In genomic region chr17:27504188-27504995, GRCh38 we compare ENCODE assay signal across 14 cellular contexts. TPM values are rescaled to one million over a fixed set of nuclear protein-coding genes. Genes with fewer than 3 reads are reported as not detected.
DNase-seq lines count a peak whose midpoint lies in the region; ATAC-seq, FAIRE-seq and TF ChIP-seq lines count a peak whose summit lies in the region.
"Had no signal": no experiment of that assay in that cellular context is flagged by ENCODE, and none has a peak within 500 bp of the region (broad histone marks: within the 10 kb centered on the region; RNA-seq: fewer than 3 reads in every experiment).

No MANE protein-coding gene starts in this region.

- no peak overlapping the region; the same call in 1 of the 2 replicates for H2BK20ac ChIP-seq in H1 (ENCODE audit: low read length)

- H2BK12ac ChIP-seq in H1 (ENCODE audit: low read depth, low read length): peak overlapping the region; percentile 76; the same call in 1 of the 2 replicates

- no peak overlapping the region for H3K4me2 ChIP-seq in H1 (ENCODE audit: insufficient read depth in 1 of 2, low read depth in 2 of 2, low read length in 2 of 2)
- H3K4me2 ChIP-seq: KMS-11 had no signal

- 91% methylated on average over 13 of the region's 15 CpGs; no CpG with 5 or more reads in 1 of the 2 experiments for WGBS in H1 (ENCODE audit: extremely low coverage in 1 of 2, insufficient coverage in 1 of 2, insufficient read length in 1 of 2, insufficient replicate concordance in 2 of 2, low coverage in 1 of 2, low lambda C conversion rate in 2 of 2, missing lambda C conversion rate in 1 of 2), 2 experiments

- no peak overlapping the region for H3K27ac ChIP-seq in H1 (ENCODE audit: low read depth, low read length)
- H3K27ac ChIP-seq: adrenal gland, GM23248, KMS-11, right atrium auricular region had no signal

- no peak for TF ChIP-seq CTCF in H1 (IDR thresholded peaks at IDR 0.05; ENCODE audit: control extremely low read depth in 1 of 3, insufficient read depth in 1 of 3, low read depth in 1 of 3, low read length in 3 of 3)

- no peak overlapping the region for H2AFZ ChIP-seq in H1 (ENCODE audit: low read length)
- H2AFZ ChIP-seq: GM23248 had no signal

- H3K79me1 ChIP-seq in H1 (ENCODE audit: low read depth, low read length): peaks cover 18% of the 10 kb centered on the region; the same call in 1 of the 2 replicates

- peaks cover 11 to 26% (median 22%) of the 10 kb centered on the region in 4 experiments; a peak in 6 of 7 replicates for H3K4me1 ChIP-seq in H1 (replicated peaks in 1 of 4; ENCODE audit: control insufficient read depth in 3 of 4, insufficient read depth in 4 of 4, low read length in 3 of 4)

- H3K4me3 ChIP-seq in H1 (ENCODE audit: extremely low read depth in 1 of 4, insufficient read depth in 2 of 4, low read depth in 3 of 4, low read length in 4 of 4): no peak overlapping the region
- H3K4me3 ChIP-seq: adrenal gland, GM23248, right atrium auricular region had no signal

- H4K8ac ChIP-seq in H1 (ENCODE audit: extremely low read depth, insufficient read depth, low read length): no peak overlapping the region

- H2BK15ac ChIP-seq in H1 (ENCODE audit: low read length): no peak overlapping the region

- H2BK5ac ChIP-seq in H1 (ENCODE audit: low read depth, low read length): no peak overlapping the region

- no peak overlapping the region for H2BK120ac ChIP-seq in H1 (replicated peaks; ENCODE audit: low read depth, low read length)

- no peak for FAIRE-seq in H1 (lab: Jason Lieb, UNC)

- no peaks in the 10 kb centered on the region; the same call in 1 of the 2 replicates for H3K23me2 ChIP-seq in H1 (ENCODE audit: low read depth, low read length)

- H3K14ac ChIP-seq in H1 (ENCODE audit: insufficient read length): no peak overlapping the region

- no peak overlapping the region for H4K5ac ChIP-seq in H1 (ENCODE audit: insufficient read length, low read depth, low read length)

- H3K56ac ChIP-seq in H1 (replicated peaks; ENCODE audit: insufficient read length, low read depth, low read length): no peak overlapping the region

- no peak overlapping the region for H4K91ac ChIP-seq in H1 (replicated peaks; ENCODE audit: insufficient read length, low read length)

- H3K4me3 Mint-ChIP-seq in stimulated activated effector memory CD8-positive, alpha-beta T cell treated with anti-CD3 and anti-CD28 coated beads, Interleukin-12 subunit alpha, Interleukin-12 subunit beta, amount 100 ng/mL, for 72 hours: no peak overlapping the region
- H3K4me3 Mint-ChIP-seq: activated CD4-positive, alpha-beta T cell treated with anti-CD3 and anti-CD28 coated beads, Interleukin-2, amount 10 ng/mL, durations not matched to agents 24 days and 14 days had no signal

- TF ChIP-seq EP300 in H1 (IDR thresholded peaks at IDR 0.05; ENCODE audit: borderline replicate concordance in 1 of 2, low read depth in 2 of 2, low read length in 2 of 2): no peak

- no peak overlapping the region for H3K4ac ChIP-seq in H1 (replicated peaks; ENCODE audit: insufficient read length, low read depth, low read length)

- H3K27me3 ChIP-seq in H1 (replicated peaks in 1 of 4; ENCODE audit: control insufficient read depth in 3 of 4, extremely low read depth in 1 of 4, insufficient read depth in 3 of 4, low read length in 3 of 4): no peaks in the 10 kb centered on the region
- H3K27me3 ChIP-seq: adrenal gland, right atrium auricular region had no signal

- peaks cover 3% of the 10 kb centered on the region for H3K9me3 Mint-ChIP-seq in stimulated activated effector memory CD8-positive, alpha-beta T cell treated with anti-CD3 and anti-CD28 coated beads, Interleukin-12 subunit alpha, Interleukin-12 subunit beta, amount 100 ng/mL, for 72 hours

- H3K4me1 Mint-ChIP-seq in stimulated activated effector memory CD8-positive, alpha-beta T cell treated with anti-CD3 and anti-CD28 coated beads, Interleukin-12 subunit alpha, Interleukin-12 subunit beta, amount 100 ng/mL, for 72 hours: peaks cover 35% of the 10 kb centered on the region

- peaks cover 4 to 71% of the 10 kb centered on the region in 2 experiments; a peak in 2 of 4 replicates for H3K79me2 ChIP-seq in H1 (ENCODE audit: control insufficient read depth in 1 of 2, insufficient read depth in 2 of 2, low read length in 2 of 2)

- no peak for TF ChIP-seq RAD21 in H1 (IDR thresholded peaks at IDR 0.05 in 1 of 2, conservative IDR thresholded peaks at IDR 0.05 in 1 of 2; ENCODE audit: low read depth in 2 of 2, low read length in 2 of 2)

- peak overlapping the region; percentile 75; the same call in 1 of the 2 replicates for H2AK5ac ChIP-seq in H1 (ENCODE audit: low read depth, low read length)

- TF ChIP-seq POLR2A in H1 (IDR thresholded peaks at IDR 0.05; ENCODE audit: control extremely low read depth in 1 of 2, low read depth in 2 of 2, low read length in 2 of 2): no peak

- no peak overlapping the region for H3K9ac ChIP-seq in H1 (replicated peaks in 1 of 4; ENCODE audit: extremely low read depth in 1 of 4, low read depth in 3 of 4, low read length in 3 of 4)
- H3K9ac ChIP-seq: GM23248, KMS-11 had no signal

- no peaks in the 10 kb centered on the region for H4K20me1 ChIP-seq in H1 (replicated peaks in 1 of 2; ENCODE audit: control insufficient read depth in 1 of 2, insufficient read depth in 2 of 2, low read length in 2 of 2)

- no peak overlapping the region for H3K23ac ChIP-seq in H1 (ENCODE audit: insufficient read length)

- peaks cover 13% of the 10 kb centered on the region for H3K36me3 Mint-ChIP-seq in stimulated activated effector memory CD8-positive, alpha-beta T cell treated with anti-CD3 and anti-CD28 coated beads, Interleukin-12 subunit alpha, Interleukin-12 subunit beta, amount 100 ng/mL, for 72 hours

- H3K18ac ChIP-seq in H1 (ENCODE audit: extremely low read depth, low read length): no peak overlapping the region

- ATAC-seq in stimulated activated effector memory CD8-positive, alpha-beta T cell treated with anti-CD3 and anti-CD28 coated beads, Interleukin-12 subunit alpha, Interleukin-12 subunit beta, amount 100 ng/mL, for 72 hours: no peak
- no peak for ATAC-seq in HG03025 (IDR thresholded peaks at IDR 0.05; ENCODE audit: low FRiP score, unreplicated experiment)
- no peak for ATAC-seq in GM18870 (IDR thresholded peaks at IDR 0.05; ENCODE audit: unreplicated experiment)

- DNase-seq in NCI-H1436 (lab: John Stamatoyannopoulos, UW): peak; percentile 17
- no peak for DNase-seq in NCI-H1436 treated with DMSO at 0.1 percent for 48 hours (lab: John Stamatoyannopoulos, UW)
- DNase-seq in NCI-H69 (lab: John Stamatoyannopoulos, UW): peak; percentile 92
- DNase-seq in H1 (ENCODE audit: low read depth in 1 of 2, low spot score in 2 of 2): no peak
- DNase-seq in stimulated activated effector memory CD8-positive, alpha-beta T cell treated with anti-CD3 and anti-CD28 coated beads, Interleukin-12 subunit alpha, Interleukin-12 subunit beta, amount 100 ng/mL, for 72 hours (ENCODE audit: low spot score in 2 of 2): no peak
- DNase-seq in iPS-NIHi11 (ENCODE audit: low spot score): no peak
- DNase-seq: activated CD4-positive, alpha-beta T cell treated with anti-CD3 and anti-CD28 coated beads, Interleukin-2, amount 10 ng/mL, durations not matched to agents 24 days and 14 days; GM23248; stimulated activated CD4-positive, alpha-beta T cell treated with anti-CD3 and anti-CD28 coated beads, Interleukin-1b, Interleukin-23, amount 100 ng/mL, for 48 hours had no signal

- POLR2A ChIA-PET in H1 (lab: Charles Lee; ENCODE audit: partially characterized antibody): interaction anchor here (0.9 kb wide), 1 partner anchor 16 kb away, joined by 4 read pairs; no protein-coding TSS in a partner anchor

- peaks cover 0 to 5% (median 0%) of the 10 kb centered on the region in 4 experiments; a peak in 3 of 8 replicates for H3K36me3 ChIP-seq in H1 (ENCODE audit: control insufficient read depth in 2 of 4, insufficient read depth in 4 of 4, low read length in 3 of 4)
- H3K36me3 ChIP-seq: adrenal gland, right atrium auricular region had no signal

- CTCF ChIA-PET in H1 (lab: Charles Lee; ENCODE audit: partially characterized antibody): interaction anchor here (0.8 to 1.5 kb wide), 8 partner anchors 9 to 88 kb away, joined by 3 to 7 read pairs (median 3); no protein-coding TSS in a partner anchor

- peaks cover 21 to 24% of the 10 kb centered on the region in 2 experiments for H3K9me3 ChIP-seq in H1 (ENCODE audit: insufficient read depth in 2 of 2, low read depth in 1 of 2, low read length in 1 of 2)
- H3K9me3 ChIP-seq: adrenal gland, right atrium auricular region had no signal

- peak overlapping the region; percentile 29 for H3K27ac Mint-ChIP-seq in stimulated activated effector memory CD8-positive, alpha-beta T cell treated with anti-CD3 and anti-CD28 coated beads, Interleukin-12 subunit alpha, Interleukin-12 subunit beta, amount 100 ng/mL, for 72 hours
- H3K27ac Mint-ChIP-seq: activated CD4-positive, alpha-beta T cell treated with anti-CD3 and anti-CD28 coated beads, Interleukin-2, amount 10 ng/mL, durations not matched to agents 24 days and 14 days had no signal

TF ChIP-seq in H1, 55 proteins besides CTCF, POLR2A, EP300 and RAD21:
- TF ChIP-seq RNF2 (IDR thresholded peaks at IDR 0.05; ENCODE audit: borderline replicate concordance, low read depth, low read length, missing control alignments, poor library complexity, severe bottlenecking) (no peak), HDAC2 (IDR thresholded peaks at IDR 0.05; ENCODE audit: borderline replicate concordance in 1 of 2, low read depth in 2 of 2, low read length in 2 of 2) (no peak), POLR2AphosphoS5 (IDR thresholded peaks at IDR 0.05; ENCODE audit: low read depth, low read length) (no peak), BRCA1 (IDR thresholded peaks at IDR 0.05; ENCODE audit: low read depth, low read length) (no peak), TAF1 (IDR thresholded peaks at IDR 0.05; ENCODE audit: low read depth, low read length) (no peak), SP2 (IDR thresholded peaks at IDR 0.05; ENCODE audit: low read length) (no peak), FOSL1 (IDR thresholded peaks at IDR 0.05; ENCODE audit: insufficient read depth, low read depth, low read length) (no peak), JUN (IDR thresholded peaks at IDR 0.05; ENCODE audit: low read depth, low read length) (no peak), ATF3 (IDR thresholded peaks at IDR 0.05; ENCODE audit: insufficient read depth, low read depth, low read length) (no peak)

RNA-seq across cellular contexts. Expression of gene KSR1, which starts 48.1 kb away (rescaled TPM):
- total RNA-seq in H1 (2021; fragmentation: NEBNext Ultra II Directional; extraction: Animal tissue kit (Norgen Biotek cat#: 25700)): 33.9 and 34.7 TPM in 2 replicates
- polyA plus RNA-seq in H1 (2011; rRNA removed): 14.1 and 26.8 TPM in 2 replicates
- 20.7 TPM for polyA plus RNA-seq in H1 (2011; cell fraction: cytosol; rRNA removed)
- polyA plus RNA-seq in H1 (2011; cell fraction: nucleus; rRNA removed): 87.7 TPM
- polyA plus RNA-seq in H1 (2012, experiment 1 of 2): 19.6 to 26.5 TPM (median 24.3 TPM) in 4 replicates
- 23.5 TPM for polyA plus RNA-seq in H1 (2012, experiment 2 of 2)
- polyA plus RNA-seq in H1 (2013, experiment 1 of 2): 21.2 TPM
- polyA plus RNA-seq in H1 (2013, experiment 2 of 2): 21.5 TPM
- 30.5 and 37.0 TPM in 2 replicates for polyA minus RNA-seq in H1 (2011; rRNA and poly(A)+ RNA removed)
- 30.8 TPM for polyA minus RNA-seq in H1 (2011; cell fraction: cytosol; rRNA and poly(A)+ RNA removed)
- polyA minus RNA-seq in H1 (2011; cell fraction: nucleus; rRNA and poly(A)+ RNA removed): 56.9 TPM

Comparison
In these comparisons a context has a peak if more than half of its experiments do, and no peak if none do; other contexts are left out.
1. DNase-seq: peak in NCI-H1436 (single experiment) and NCI-H69 (single experiment); none in NCI-H1436 treated with DMSO at 0.1 percent for 48 hours (single experiment), H1 (0 of 2), stimulated activated effector memory CD8-positive, alpha-beta T cell treated with anti-CD3 and anti-CD28 coated beads, Interleukin-12 subunit alpha, Interleukin-12 subunit beta, amount 100 ng/mL, for 72 hours (0 of 2) and iPS-NIHi11 (single experiment).